In genomic region chr20:23507346-23507745, GRCh38 we compare ENCODE assay signal across 1 cellular context.
TF ChIP-seq lines count a peak whose summit lies in the region.

No MANE protein-coding gene starts in this region.

TF ChIP-seq in GM23338, 12 proteins besides CTCF, POLR2A, EP300 and RAD21 (continued from another document):
- TF ChIP-seq ZNF462 (CRISPR knock-in tag; IDR thresholded peaks at IDR 0.05) = no peak
- TF ChIP-seq EZH2phosphoT487 (IDR thresholded peaks at IDR 0.05; ENCODE audit: unreplicated experiment) = no peak
- TF ChIP-seq JUNB (IDR thresholded peaks at IDR 0.05; ENCODE audit: unreplicated experiment) = no peak
- TF ChIP-seq, protein P1, sequence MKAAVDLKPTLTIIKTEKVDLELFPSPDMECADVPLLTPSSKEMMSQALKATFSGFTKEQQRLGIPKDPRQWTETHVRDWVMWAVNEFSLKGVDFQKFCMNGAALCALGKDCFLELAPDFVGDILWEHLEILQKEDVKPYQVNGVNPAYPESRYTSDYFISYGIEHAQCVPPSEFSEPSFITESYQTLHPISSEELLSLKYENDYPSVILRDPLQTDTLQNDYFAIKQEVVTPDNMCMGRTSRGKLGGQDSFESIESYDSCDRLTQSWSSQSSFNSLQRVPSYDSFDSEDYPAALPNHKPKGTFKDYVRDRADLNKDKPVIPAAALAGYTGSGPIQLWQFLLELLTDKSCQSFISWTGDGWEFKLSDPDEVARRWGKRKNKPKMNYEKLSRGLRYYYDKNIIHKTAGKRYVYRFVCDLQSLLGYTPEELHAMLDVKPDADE (IDR thresholded peaks at IDR 0.05) = no peak
- no peak for TF ChIP-seq ZNF331 (CRISPR knock-in tag; IDR thresholded peaks at IDR 0.05; ENCODE audit: low read depth)
- no peak for TF ChIP-seq EZH2 (IDR thresholded peaks at IDR 0.05; ENCODE audit: low read depth, unreplicated experiment)
- no peak for TF ChIP-seq ZNF114 (CRISPR knock-in tag; IDR thresholded peaks at IDR 0.05)
- TF ChIP-seq NANOG (IDR thresholded peaks at IDR 0.05; ENCODE audit: borderline replicate concordance) = no peak
- no peak for TF ChIP-seq STAT1 (IDR thresholded peaks at IDR 0.05; ENCODE audit: unreplicated experiment)
- no peak for TF ChIP-seq CREB1 (CRISPR knock-in tag; IDR thresholded peaks at IDR 0.05; ENCODE audit: low read depth)
